ENCODE assay signal across 33 cellular contexts in the genomic region with DNA sequence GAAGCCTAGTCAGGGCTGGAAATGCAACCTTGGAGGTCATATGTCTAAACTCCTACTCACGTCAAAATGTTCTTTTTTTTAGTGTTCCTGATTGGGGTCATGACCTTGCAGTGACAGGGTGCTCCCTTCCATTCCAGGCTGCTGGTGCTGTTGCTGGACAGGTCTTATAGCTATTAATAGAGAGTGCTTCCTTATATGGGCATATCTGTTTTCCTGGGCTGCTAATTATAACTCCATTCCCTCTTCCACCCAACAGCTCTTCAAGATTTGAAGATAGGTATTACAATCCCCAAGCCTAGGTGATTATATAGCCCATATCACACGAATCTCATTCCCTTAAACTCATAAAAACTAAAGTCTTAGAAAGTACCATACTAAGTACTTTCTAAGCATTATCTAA. TPM values are rescaled to one million over a fixed set of nuclear protein-coding genes. Genes with fewer than 3 reads are reported as not detected.
"Had no signal": no experiment of that assay in that cellular context is flagged by ENCODE, and none has a peak within 500 bp of the region (broad histone marks: within the 10 kb centered on the region; RNA-seq: fewer than 3 reads in every experiment).

No MANE protein-coding gene starts in this region.

- FAIRE-seq: endometrium, endothelial cell of umbilical vein had no signal

- H3K9me3 Mint-ChIP-seq: activated CD4-positive, alpha-beta memory T cell treated with anti-CD3 and anti-CD28 coated beads for 36 hours; activated CD4-positive, alpha-beta T cell treated with anti-CD3 and anti-CD28 coated beads, Interleukin-2, amount 10 ng/mL, durations not matched to agents 24 days and 14 days; activated naive CD4-positive, alpha-beta T cell treated with anti-CD3 and anti-CD28 coated beads, Interleukin-2, amount 10 ng/mL, durations not matched to agents 7 days and 5 days; activated naive CD4-positive, alpha-beta T cell treated with anti-CD3 and anti-CD28 coated beads, Interleukin-2, amount 50 U/mL, for 72 hours had no signal

- H3K36me3 ChIP-seq: ascending aorta, breast epithelium, cardiac muscle cell, colonic mucosa, esophagus squamous epithelium, gastroesophageal sphincter had no signal

- H3K4me1 ChIP-seq: ascending aorta, breast epithelium, colonic mucosa had no signal

- H3K36me3 Mint-ChIP-seq: activated CD8-positive, alpha-beta memory T cell treated with anti-CD3 and anti-CD28 coated beads, Interleukin-2, amount 10 ng/mL, durations not matched to agents 7 days and 5 days; activated naive CD4-positive, alpha-beta T cell treated with anti-CD3 and anti-CD28 coated beads, Interleukin-2, amount 10 ng/mL, durations not matched to agents 7 days and 5 days; brain had no signal

- DNase-seq: activated CD4-positive, alpha-beta memory T cell treated with anti-CD3 and anti-CD28 coated beads for 36 hours; activated CD4-positive, alpha-beta T cell treated with anti-CD3 and anti-CD28 coated beads for 36 hours; activated CD4-positive, CD25-positive, alpha-beta regulatory T cell; activated CD4-positive, CD25-positive, alpha-beta regulatory T cell treated with anti-CD3 and anti-CD28 coated beads, Interleukin-2, amount 50 U/mL, for 72 hours; activated CD8-positive, alpha-beta memory T cell treated with anti-CD3 and anti-CD28 coated beads, Interleukin-2, amount 10 ng/mL, durations not matched to agents 7 days and 5 days; activated CD8-positive, alpha-beta memory T cell treated with anti-CD3 and anti-CD28 coated beads, Interleukin-2, amount 50 U/mL, for 4 hours; activated CD8-positive, alpha-beta T cell treated with anti-CD3 and anti-CD28 coated beads, Interleukin-2, amount 10 ng/mL, durations not matched to agents 7 days and 5 days; activated gamma-delta T cell; activated naive CD4-positive, alpha-beta T cell; activated naive CD4-positive, alpha-beta T cell treated with anti-CD3 and anti-CD28 coated beads, Interleukin-2, amount 10 ng/mL, durations not matched to agents 7 days and 5 days; activated naive CD8-positive, alpha-beta T cell treated with anti-CD3 and anti-CD28 coated beads, Interleukin-2, amount 10 ng/mL, durations not matched to agents 7 days and 5 days; activated T-cell treated with anti-CD3 and anti-CD28 coated beads, Interleukin-2, amount 50 U/mL, for 1 hour; activated T-cell treated with anti-CD3 and anti-CD28 coated beads, Interleukin-2, amount 50 U/mL, for 48 hours; central memory CD4-positive, alpha-beta T cell; cerebellar nuclear complex; colonic mucosa; effector CD8-positive, alpha-beta T cell; esophagus squamous epithelium; foreskin melanocyte; T-helper 2 cell had no signal

- ATAC-seq: activated CD4-positive, alpha-beta T cell treated with anti-CD3 and anti-CD28 coated beads for 36 hours; activated CD8-positive, alpha-beta memory T cell treated with anti-CD3 and anti-CD28 coated beads, Interleukin-2, amount 10 ng/mL, durations not matched to agents 7 days and 5 days; activated CD8-positive, alpha-beta T cell treated with anti-CD3 and anti-CD28 coated beads, Interleukin-2, amount 10 ng/mL, durations not matched to agents 7 days and 5 days; activated naive CD4-positive, alpha-beta T cell treated with anti-CD3 and anti-CD28 coated beads, Interleukin-2, amount 50 U/mL, for 72 hours; gastroesophageal sphincter had no signal

- H3K9me3 ChIP-seq: ascending aorta, breast epithelium, colonic mucosa, esophagus squamous epithelium had no signal

- H3K4me3 Mint-ChIP-seq: activated CD4-positive, alpha-beta memory T cell treated with anti-CD3 and anti-CD28 coated beads for 36 hours; activated CD4-positive, alpha-beta T cell treated with anti-CD3 and anti-CD28 coated beads for 36 hours; activated CD4-positive, alpha-beta T cell treated with anti-CD3 and anti-CD28 coated beads, Interleukin-2, amount 10 ng/mL, durations not matched to agents 24 days and 14 days; activated CD8-positive, alpha-beta memory T cell treated with anti-CD3 and anti-CD28 coated beads, Interleukin-2, amount 10 ng/mL, durations not matched to agents 7 days and 5 days; activated CD8-positive, alpha-beta T cell treated with anti-CD3 and anti-CD28 coated beads, Interleukin-2, amount 10 ng/mL, durations not matched to agents 7 days and 5 days; activated naive CD4-positive, alpha-beta T cell treated with anti-CD3 and anti-CD28 coated beads, Interleukin-2, amount 10 ng/mL, durations not matched to agents 7 days and 5 days; activated naive CD8-positive, alpha-beta T cell treated with anti-CD3 and anti-CD28 coated beads, Interleukin-2, amount 10 ng/mL, durations not matched to agents 7 days and 5 days had no signal

- H3K4me3 ChIP-seq: ascending aorta, breast epithelium, cardiac muscle cell, colonic mucosa, esophagus squamous epithelium, gastroesophageal sphincter had no signal

- H3K27ac ChIP-seq: ascending aorta, breast epithelium, cardiac muscle cell, colonic mucosa, epithelial cell of prostate, esophagus squamous epithelium, gastroesophageal sphincter had no signal

- H3K27ac Mint-ChIP-seq: activated CD4-positive, alpha-beta memory T cell treated with anti-CD3 and anti-CD28 coated beads for 36 hours; activated CD4-positive, alpha-beta T cell treated with anti-CD3 and anti-CD28 coated beads for 36 hours; activated CD4-positive, alpha-beta T cell treated with anti-CD3 and anti-CD28 coated beads, Interleukin-2, amount 10 ng/mL, durations not matched to agents 24 days and 14 days; activated CD8-positive, alpha-beta memory T cell treated with anti-CD3 and anti-CD28 coated beads, Interleukin-2, amount 10 ng/mL, durations not matched to agents 7 days and 5 days; activated CD8-positive, alpha-beta T cell treated with anti-CD3 and anti-CD28 coated beads, Interleukin-2, amount 10 ng/mL, durations not matched to agents 7 days and 5 days; activated naive CD4-positive, alpha-beta T cell treated with anti-CD3 and anti-CD28 coated beads, Interleukin-2, amount 10 ng/mL, durations not matched to agents 7 days and 5 days; activated naive CD4-positive, alpha-beta T cell treated with anti-CD3 and anti-CD28 coated beads, Interleukin-2, amount 50 U/mL, for 72 hours; activated naive CD8-positive, alpha-beta T cell treated with anti-CD3 and anti-CD28 coated beads, Interleukin-2, amount 10 ng/mL, durations not matched to agents 7 days and 5 days; brain had no signal

RNA-seq across cellular contexts. Expression of a gene that starts 12.6 kb away (rescaled TPM):
- total RNA-seq: activated CD4-positive, alpha-beta memory T cell treated with anti-CD3 and anti-CD28 coated beads for 36 hours; activated CD4-positive, alpha-beta T cell treated with anti-CD3 and anti-CD28 coated beads for 36 hours; activated CD4-positive, alpha-beta T cell treated with anti-CD3 and anti-CD28 coated beads, Interleukin-2, amount 10 ng/mL, durations not matched to agents 24 days and 14 days; activated CD8-positive, alpha-beta memory T cell treated with anti-CD3 and anti-CD28 coated beads for 36 hours; activated CD8-positive, alpha-beta memory T cell treated with anti-CD3 and anti-CD28 coated beads, Interleukin-2, amount 10 ng/mL, durations not matched to agents 7 days and 5 days; activated CD8-positive, alpha-beta T cell treated with anti-CD3 and anti-CD28 coated beads, Interleukin-2, amount 10 ng/mL, durations not matched to agents 7 days and 5 days; activated naive CD4-positive, alpha-beta T cell treated with anti-CD3 and anti-CD28 coated beads, Interleukin-2, amount 50 U/mL, for 72 hours; activated naive CD8-positive, alpha-beta T cell treated with anti-CD3 and anti-CD28 coated beads, Interleukin-2, amount 10 ng/mL, durations not matched to agents 7 days and 5 days; fibroblast of lung; T-helper 1 cell treated with Interleukin-12 subunit alpha and Interleukin-12 subunit beta and Interleukin-4 antibody, amounts not matched to agents 30 ng/mL and 1 ng/mL, for 36 hours had no signal
- polyA plus RNA-seq: cardiac muscle cell, fibroblast of lung had no signal

RNA-seq across cellular contexts. Expression of a gene that starts 18.4 kb away (rescaled TPM):
- total RNA-seq: activated CD4-positive, alpha-beta memory T cell treated with anti-CD3 and anti-CD28 coated beads for 36 hours; activated CD4-positive, alpha-beta T cell treated with anti-CD3 and anti-CD28 coated beads for 36 hours; activated CD4-positive, alpha-beta T cell treated with anti-CD3 and anti-CD28 coated beads, Interleukin-2, amount 10 ng/mL, durations not matched to agents 24 days and 14 days; activated CD8-positive, alpha-beta memory T cell treated with anti-CD3 and anti-CD28 coated beads for 36 hours; activated CD8-positive, alpha-beta memory T cell treated with anti-CD3 and anti-CD28 coated beads, Interleukin-2, amount 10 ng/mL, durations not matched to agents 7 days and 5 days; activated CD8-positive, alpha-beta T cell treated with anti-CD3 and anti-CD28 coated beads, Interleukin-2, amount 10 ng/mL, durations not matched to agents 7 days and 5 days; activated naive CD4-positive, alpha-beta T cell treated with anti-CD3 and anti-CD28 coated beads, Interleukin-2, amount 50 U/mL, for 72 hours; activated naive CD8-positive, alpha-beta T cell treated with anti-CD3 and anti-CD28 coated beads, Interleukin-2, amount 10 ng/mL, durations not matched to agents 7 days and 5 days; cardiac muscle cell; fibroblast of lung; T-helper 1 cell treated with Interleukin-12 subunit alpha and Interleukin-12 subunit beta and Interleukin-4 antibody, amounts not matched to agents 30 ng/mL and 1 ng/mL, for 36 hours had no signal
- polyA plus RNA-seq: cardiac muscle cell, fibroblast of lung had no signal

RNA-seq across cellular contexts. Expression of a gene that starts 18.8 kb away (rescaled TPM):
- total RNA-seq: activated CD4-positive, alpha-beta memory T cell treated with anti-CD3 and anti-CD28 coated beads for 36 hours; activated CD4-positive, alpha-beta T cell treated with anti-CD3 and anti-CD28 coated beads for 36 hours; activated CD4-positive, alpha-beta T cell treated with anti-CD3 and anti-CD28 coated beads, Interleukin-2, amount 10 ng/mL, durations not matched to agents 24 days and 14 days; activated CD8-positive, alpha-beta memory T cell treated with anti-CD3 and anti-CD28 coated beads for 36 hours; activated CD8-positive, alpha-beta memory T cell treated with anti-CD3 and anti-CD28 coated beads, Interleukin-2, amount 10 ng/mL, durations not matched to agents 7 days and 5 days; activated CD8-positive, alpha-beta T cell treated with anti-CD3 and anti-CD28 coated beads, Interleukin-2, amount 10 ng/mL, durations not matched to agents 7 days and 5 days; activated naive CD4-positive, alpha-beta T cell treated with anti-CD3 and anti-CD28 coated beads, Interleukin-2, amount 50 U/mL, for 72 hours; activated naive CD8-positive, alpha-beta T cell treated with anti-CD3 and anti-CD28 coated beads, Interleukin-2, amount 10 ng/mL, durations not matched to agents 7 days and 5 days; cardiac muscle cell; fibroblast of lung; T-helper 1 cell treated with Interleukin-12 subunit alpha and Interleukin-12 subunit beta and Interleukin-4 antibody, amounts not matched to agents 30 ng/mL and 1 ng/mL, for 36 hours had no signal
- polyA plus RNA-seq: cardiac muscle cell, fibroblast of lung had no signal

RNA-seq across cellular contexts. Expression of a gene that starts 40.2 kb away (rescaled TPM):
- total RNA-seq: activated CD4-positive, alpha-beta memory T cell treated with anti-CD3 and anti-CD28 coated beads for 36 hours; activated CD4-positive, alpha-beta T cell treated with anti-CD3 and anti-CD28 coated beads for 36 hours; activated CD4-positive, alpha-beta T cell treated with anti-CD3 and anti-CD28 coated beads, Interleukin-2, amount 10 ng/mL, durations not matched to agents 24 days and 14 days; activated CD8-positive, alpha-beta memory T cell treated with anti-CD3 and anti-CD28 coated beads for 36 hours; activated CD8-positive, alpha-beta memory T cell treated with anti-CD3 and anti-CD28 coated beads, Interleukin-2, amount 10 ng/mL, durations not matched to agents 7 days and 5 days; activated CD8-positive, alpha-beta T cell treated with anti-CD3 and anti-CD28 coated beads, Interleukin-2, amount 10 ng/mL, durations not matched to agents 7 days and 5 days; activated naive CD4-positive, alpha-beta T cell treated with anti-CD3 and anti-CD28 coated beads, Interleukin-2, amount 50 U/mL, for 72 hours; activated naive CD8-positive, alpha-beta T cell treated with anti-CD3 and anti-CD28 coated beads, Interleukin-2, amount 10 ng/mL, durations not matched to agents 7 days and 5 days; cardiac muscle cell; fibroblast of lung; T-helper 1 cell treated with Interleukin-12 subunit alpha and Interleukin-12 subunit beta and Interleukin-4 antibody, amounts not matched to agents 30 ng/mL and 1 ng/mL, for 36 hours had no signal
- polyA plus RNA-seq: cardiac muscle cell, fibroblast of lung had no signal

RNA-seq across cellular contexts. Expression of a gene that starts 47.2 kb away (rescaled TPM):
- total RNA-seq: activated CD4-positive, alpha-beta memory T cell treated with anti-CD3 and anti-CD28 coated beads for 36 hours; activated CD4-positive, alpha-beta T cell treated with anti-CD3 and anti-CD28 coated beads for 36 hours; activated CD4-positive, alpha-beta T cell treated with anti-CD3 and anti-CD28 coated beads, Interleukin-2, amount 10 ng/mL, durations not matched to agents 24 days and 14 days; activated CD8-positive, alpha-beta memory T cell treated with anti-CD3 and anti-CD28 coated beads for 36 hours; activated CD8-positive, alpha-beta memory T cell treated with anti-CD3 and anti-CD28 coated beads, Interleukin-2, amount 10 ng/mL, durations not matched to agents 7 days and 5 days; activated CD8-positive, alpha-beta T cell treated with anti-CD3 and anti-CD28 coated beads, Interleukin-2, amount 10 ng/mL, durations not matched to agents 7 days and 5 days; activated naive CD4-positive, alpha-beta T cell treated with anti-CD3 and anti-CD28 coated beads, Interleukin-2, amount 50 U/mL, for 72 hours; activated naive CD8-positive, alpha-beta T cell treated with anti-CD3 and anti-CD28 coated beads, Interleukin-2, amount 10 ng/mL, durations not matched to agents 7 days and 5 days; ascending aorta; cardiac muscle cell; fibroblast of lung; T-helper 1 cell treated with Interleukin-12 subunit alpha and Interleukin-12 subunit beta and Interleukin-4 antibody, amounts not matched to agents 30 ng/mL and 1 ng/mL, for 36 hours had no signal
- polyA plus RNA-seq: cardiac muscle cell, fibroblast of lung had no signal
